Comparison of ENCODE assay signal across 7 cellular contexts in the genomic region with DNA sequence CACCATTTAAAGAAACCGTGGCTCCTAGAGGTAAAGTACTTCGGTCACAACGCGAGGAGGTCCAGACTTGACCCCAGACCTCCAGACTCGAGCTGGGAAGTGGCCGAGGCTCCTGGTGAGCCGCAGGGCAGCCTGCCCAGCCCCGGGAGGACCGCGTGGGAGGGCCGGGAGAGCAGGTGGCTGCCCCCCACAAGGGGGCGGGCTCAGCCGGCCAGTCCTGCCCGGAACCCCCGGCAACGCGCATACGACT. TPM values are rescaled to one million over a fixed set of nuclear protein-coding genes. Genes with fewer than 3 reads are reported as not detected.
DNase-seq lines count a peak whose midpoint lies in the region; ATAC-seq and TF ChIP-seq lines count a peak whose summit lies in the region.

A gene (plus strand): TSS at position 214 of the 250 bp plus-strand sequence. CDS start 232 bp downstream, outside the sequence.

- 3% methylated on average over 10 of the region's 18 CpGs for WGBS in mammary epithelial cell (ENCODE audit: low coverage, missing lambda C conversion rate)
- WGBS in lung, 2 donors: 0 to 2% methylated on average over 17 to 18 of the region's 18 CpGs
- WGBS in urinary bladder: under 1% methylated on average over 18 of the region's 18 CpGs

- H3K4me2 ChIP-seq in mammary epithelial cell (ENCODE audit: insufficient read depth, low read depth, low read length): peak within 1 kb of the TSS; percentile 96

- DNase-seq in GM10248 (ENCODE audit: extremely low spot score) (no peak), H7 (peak; percentile 92), NCI-H2081 treated with DMSO at 0.1 percent for 48 hours (lab: John Stamatoyannopoulos, UW) (peak; percentile 28), mammary epithelial cell (no peak), lung (ENCODE audit: low spot score) (no peak)
- DNase-seq in stimulated activated CD4-positive, alpha-beta T cell treated with anti-CD3 and anti-CD28 coated beads, Interleukin-2, amount 100 ng/mL, for 24 hours: no peak

- H3K27me3 ChIP-seq in H7 (ENCODE audit: control insufficient read depth, insufficient read depth, low read length): peaks cover 35% of the 10 kb centered on the region
- H3K27me3 ChIP-seq in mammary epithelial cell (ENCODE audit: insufficient read depth, low read length): no peaks in the 10 kb centered on the region
- H3K27me3 ChIP-seq in lung (ENCODE audit: control insufficient read depth, insufficient read depth): no peaks in the 10 kb centered on the region

- H3K9ac ChIP-seq in mammary epithelial cell (ENCODE audit: insufficient read depth, low read length): no peak within 1 kb of the TSS

- CTCF ChIA-PET in GM10248 (lab: Yijun Ruan, JAX) (interaction anchor here (0.8 to 4.3 kb wide), 11 partner anchors 9 to 156 kb away, joined by 3 to 34 read pairs (median 4); no protein-coding TSS in a partner anchor), mammary epithelial cell (lab: Charles Lee; ENCODE audit: low non-redundant PET) (interaction anchor here (0.6 to 1.0 kb wide), 3 partner anchors 18 to 727 kb away, joined by 3 to 4 read pairs (median 3); no protein-coding TSS in a partner anchor)

- in situ Hi-C loops in mammary epithelial cell (cut with MboI; ENCODE audit: low sequenced_read_pairs in 2 of 2): no loop called here

- peak within 1 kb of the TSS; percentile 82 for H2AFZ ChIP-seq in mammary epithelial cell (ENCODE audit: low read depth, low read length)

- intact Hi-C loops in mammary epithelial cell (cut with micrococcal nuclease): loop anchor here (1.0 to 10.0 kb wide), 4 partner anchors 34 to 243 kb away; a partner anchor contains a TSS

- POLR2A ChIA-PET in GM10248 (lab: Yijun Ruan, JAX): no interaction called here

- TF ChIP-seq CTCF in GM10248 (IDR thresholded peaks at IDR 0.05; ENCODE audit: control extremely low read depth, extremely low read depth, low read depth, missing control alignments) (peak; percentile 63), mammary epithelial cell (conservative IDR thresholded peaks at IDR 0.05 in 1 of 2, IDR thresholded peaks at IDR 0.05 in 1 of 2; ENCODE audit: extremely low read depth in 1 of 2, insufficient read depth in 1 of 2, low read depth in 1 of 2, low read length in 2 of 2) (peak in 1 of 2 donors; percentile 62), lung (IDR thresholded peaks at IDR 0.05; ENCODE audit: control extremely low read depth, extremely low read depth) (no peak)

- ATAC-seq in lung (ENCODE audit: insufficient read depth, low FRiP score): peak; percentile 45

- no peaks in the 10 kb centered on the region for H3K36me3 ChIP-seq in H7 (replicated peaks; ENCODE audit: control insufficient read depth, insufficient read depth, low read length)
- H3K36me3 ChIP-seq in mammary epithelial cell (ENCODE audit: insufficient read depth, low read length): no peaks in the 10 kb centered on the region
- no peaks in the 10 kb centered on the region for H3K36me3 ChIP-seq in lung (ENCODE audit: control insufficient read depth in 2 of 2, insufficient read depth in 2 of 2, low read length in 2 of 2)
- no peaks in the 10 kb centered on the region for H3K36me3 ChIP-seq in urinary bladder (ENCODE audit: insufficient read depth)

- peaks cover 11% of the 10 kb centered on the region for H3K4me1 ChIP-seq in mammary epithelial cell (ENCODE audit: insufficient read depth, low read length)
- peaks cover 0 to 9% of the 10 kb centered on the region in 2 donors for H3K4me1 ChIP-seq in lung (ENCODE audit: control insufficient read depth in 2 of 2, insufficient read depth in 2 of 2, low read length in 2 of 2)
- H3K4me1 ChIP-seq in urinary bladder (ENCODE audit: insufficient read depth): no peaks in the 10 kb centered on the region

- H3K27ac ChIP-seq in mammary epithelial cell (ENCODE audit: insufficient read depth, low read depth, low read length) (no peak within 1 kb of the TSS), lung (ENCODE audit: low read depth in 1 of 2, low read length in 1 of 2) (no peak within 1 kb of the TSS), urinary bladder (ENCODE audit: low read depth) (no peak within 1 kb of the TSS)

- H3K4me3 ChIP-seq in H7 (ENCODE audit: insufficient read depth, low read depth, low read length): peak within 1 kb of the TSS; percentile 53
- H3K4me3 ChIP-seq in mammary epithelial cell (replicated peaks in 1 of 3; ENCODE audit: insufficient read depth in 1 of 3, low read depth in 2 of 3, low read length in 3 of 3): peak within 1 kb of the TSS; percentile 40 to 60 (median 46)
- H3K4me3 ChIP-seq in lung: peak within 1 kb of the TSS; percentile 20
- peak within 1 kb of the TSS; percentile 43 for H3K4me3 ChIP-seq in urinary bladder (ENCODE audit: low read depth, low read length)

- dilution Hi-C loops in mammary epithelial cell (cut with HindIII; ENCODE audit: low sequenced_read_pairs): no loop called here

- H3K9me3 ChIP-seq in mammary epithelial cell (replicated peaks; ENCODE audit: insufficient read depth, low read length): no peaks in the 10 kb centered on the region
- H3K9me3 ChIP-seq in lung (ENCODE audit: control insufficient read depth in 2 of 2, insufficient read depth in 1 of 2, low read length in 1 of 2): peaks cover 0 to 3% of the 10 kb centered on the region in 2 donors

- H4K20me1 ChIP-seq in mammary epithelial cell (ENCODE audit: insufficient read depth, low read length): no peaks in the 10 kb centered on the region

- no peaks in the 10 kb centered on the region for H3K79me2 ChIP-seq in mammary epithelial cell (ENCODE audit: insufficient read depth, low read length)

- BruUV-seq in mammary epithelial cell (replicated peaks; lab: Mats Ljungman, UMichigan): no TSS peak

RNA-seq across cellular contexts. Expression of the gene that starts here (rescaled TPM):
- total RNA-seq in H7 (2014; rRNA removed; shearing (Covaris generic)): 1.1 and 1.6 TPM in 2 replicates
- total RNA-seq in mammary epithelial cell (10 to 100 TPM in 1 of 2 donors, under 1 TPM in 1; 0.31 to 19.7 TPM), lung (1 to 10 TPM; 5.9 to 6.6 TPM), urinary bladder (3.5 TPM)
- polyA plus RNA-seq in mammary epithelial cell (0.42 TPM), lung (1 to 10 TPM; 3.5 to 4.5 TPM), urinary bladder (1.9 TPM)
- polyA minus RNA-seq in mammary epithelial cell: 4.1 TPM

Comparison
In these comparisons a context has a peak if more than half of its experiments do, and no peak if none do; other contexts are left out.
1. DNase-seq: peak in H7 (single experiment) and NCI-H2081 treated with DMSO at 0.1 percent for 48 hours (single experiment); none in GM10248 (single experiment), mammary epithelial cell (single experiment), lung (single experiment) and stimulated activated CD4-positive, alpha-beta T cell treated with anti-CD3 and anti-CD28 coated beads, Interleukin-2, amount 100 ng/mL, for 24 hours (0 of 2).
2. Peak in every context shown above with its lines, with median percentiles within 50 percentile points of each other: H3K4me3 ChIP-seq.